Comparison of ENCODE assay signal across 23 cellular contexts in genomic region chr6:21850682-21851081, GRCh38.
"Had no signal": no experiment of that assay in that cellular context is flagged by ENCODE, and none has a peak within 500 bp of the region (broad histone marks: within the 10 kb centered on the region; RNA-seq: fewer than 3 reads in every experiment).

No MANE protein-coding gene starts in this region.

- H3K9me3 Mint-ChIP-seq: activated CD4-positive, alpha-beta memory T cell treated with anti-CD3 and anti-CD28 coated beads, Interleukin-2, amount 10 ng/mL, durations not matched to agents 7 days and 5 days; activated CD4-positive, alpha-beta T cell treated with anti-CD3 and anti-CD28 coated beads, Interleukin-2, amount 10 ng/mL, durations not matched to agents 24 days and 14 days; activated naive CD4-positive, alpha-beta T cell treated with anti-CD3 and anti-CD28 coated beads for 36 hours; activated T-cell treated with anti-CD3 and anti-CD28 coated beads, Interleukin-2, amount 50 U/mL, for 72 hours had no signal

- H3K4me3 Mint-ChIP-seq: activated CD4-positive, alpha-beta memory T cell treated with anti-CD3 and anti-CD28 coated beads, Interleukin-2, amount 10 ng/mL, durations not matched to agents 7 days and 5 days; activated CD4-positive, alpha-beta T cell treated with anti-CD3 and anti-CD28 coated beads, Interleukin-2, amount 10 ng/mL, durations not matched to agents 24 days and 14 days; activated naive CD4-positive, alpha-beta T cell treated with anti-CD3 and anti-CD28 coated beads for 36 hours; activated T-cell treated with anti-CD3 and anti-CD28 coated beads, Interleukin-2, amount 50 U/mL, for 72 hours; endodermal cell; nephron had no signal

- H3K27me3 Mint-ChIP-seq: activated CD4-positive, alpha-beta T cell treated with anti-CD3 and anti-CD28 coated beads, Interleukin-2, amount 10 ng/mL, durations not matched to agents 24 days and 14 days had no signal

- H3K9me3 ChIP-seq: body of pancreas, esophagus squamous epithelium, gastrocnemius medialis, left ventricle myocardium inferior, neutrophil, ovary had no signal

- H3K4me3 ChIP-seq: body of pancreas, cardiac muscle cell, esophagus squamous epithelium, gastrocnemius medialis, left ventricle myocardium inferior, ovary had no signal

- H3K27me3 ChIP-seq: body of pancreas, cardiac muscle cell, esophagus squamous epithelium, gastrocnemius medialis, neutrophil, ovary had no signal

- ATAC-seq: activated CD4-positive, CD25-positive, alpha-beta regulatory T cell treated with anti-CD3 and anti-CD28 coated beads, Interleukin-2, amount 50 U/mL, for 24 hours; activated T-cell treated with anti-CD3 and anti-CD28 coated beads, Interleukin-2, amount 50 U/mL, for 72 hours; body of pancreas; gastrocnemius medialis; right cardiac atrium; stimulated activated naive CD8-positive, alpha-beta T cell treated with anti-CD3 and anti-CD28 coated beads, Interleukin-15, Interleukin-2, amounts not matched to agents 100 U/mL and 50 U/mL, for 24 hours had no signal

- H3K27ac Mint-ChIP-seq: activated CD4-positive, alpha-beta memory T cell treated with anti-CD3 and anti-CD28 coated beads, Interleukin-2, amount 10 ng/mL, durations not matched to agents 7 days and 5 days; activated CD4-positive, alpha-beta T cell treated with anti-CD3 and anti-CD28 coated beads, Interleukin-2, amount 10 ng/mL, durations not matched to agents 24 days and 14 days; activated naive CD4-positive, alpha-beta T cell treated with anti-CD3 and anti-CD28 coated beads for 36 hours; activated T-cell treated with anti-CD3 and anti-CD28 coated beads, Interleukin-2, amount 50 U/mL, for 72 hours; endodermal cell had no signal

- DNase-seq: activated CD4-positive, alpha-beta memory T cell treated with anti-CD3 and anti-CD28 coated beads, Interleukin-2, amount 10 ng/mL, durations not matched to agents 7 days and 5 days; activated CD4-positive, alpha-beta T cell treated with anti-CD3 and anti-CD28 coated beads, Interleukin-2, amount 10 ng/mL, durations not matched to agents 24 days and 14 days; activated effector memory CD4-positive, alpha-beta T cell treated with Interleukin-2 at 50 U/mL for 16 hours; activated naive CD4-positive, alpha-beta T cell treated with anti-CD3 and anti-CD28 coated beads for 36 hours; activated T-cell treated with anti-CD3 and anti-CD28 coated beads, Interleukin-2, amount 50 U/mL, for 72 hours; anterior cingulate cortex; body of pancreas; cortex of kidney; endodermal cell; esophagus squamous epithelium; gastrocnemius medialis; head of caudate nucleus; hypothalamus; left ventricle myocardium inferior; midbrain; ovary; right cardiac atrium; stimulated activated CD4-positive, alpha-beta T cell treated with anti-CD3 and anti-CD28 coated beads, Interleukin-4, amount 100 ng/mL, for 4 hours; stimulated activated naive CD8-positive, alpha-beta T cell treated with anti-CD3 and anti-CD28 coated beads, Interleukin-15, Interleukin-2, amounts not matched to agents 100 U/mL and 50 U/mL, for 24 hours had no signal

- H3K36me3 ChIP-seq: cardiac muscle cell, esophagus squamous epithelium, gastrocnemius medialis, left ventricle myocardium inferior, neutrophil, ovary had no signal

- H3K4me1 Mint-ChIP-seq: activated CD4-positive, alpha-beta memory T cell treated with anti-CD3 and anti-CD28 coated beads, Interleukin-2, amount 10 ng/mL, durations not matched to agents 7 days and 5 days had no signal

- H3K27ac ChIP-seq: body of pancreas, esophagus squamous epithelium, gastrocnemius medialis, left ventricle myocardium inferior, neutrophil, ovary had no signal
